11 cellular contexts compared by ENCODE assay signal in the genomic region with DNA sequence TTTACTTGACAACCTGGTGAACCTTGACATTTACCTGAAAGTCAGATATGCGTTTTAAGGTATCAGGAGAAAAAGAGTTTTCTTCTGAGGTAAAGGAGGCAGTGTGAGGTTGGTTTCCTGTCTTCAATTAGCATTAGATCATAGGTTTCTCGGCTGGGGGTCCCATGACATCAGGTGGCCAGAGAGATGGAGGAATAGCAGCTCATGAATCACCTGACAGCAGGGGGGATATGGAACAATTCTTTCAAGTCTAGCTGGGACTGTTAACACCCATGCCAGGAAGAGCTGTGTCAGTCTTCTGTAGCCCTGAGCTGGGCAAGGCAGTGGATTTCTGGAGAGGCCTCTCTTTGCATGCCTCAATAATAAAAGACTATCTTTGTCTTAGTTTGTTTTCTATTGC.
DNase-seq lines count a peak whose midpoint lies in the region; ATAC-seq, FAIRE-seq and TF ChIP-seq lines count a peak whose summit lies in the region.
"Had no signal": no experiment of that assay in that cellular context is flagged by ENCODE, and none has a peak within 500 bp of the region (broad histone marks: within the 10 kb centered on the region; RNA-seq: fewer than 3 reads in every experiment).

No MANE protein-coding gene starts in this region.

- no peak overlapping the region for H2AFZ ChIP-seq in Karpas-422 (ENCODE audit: low read length)

- TF ChIP-seq POLR2A in H54 (IDR thresholded peaks at IDR 0.05; ENCODE audit: low read depth, low read length): no peak

- no peaks in the 10 kb centered on the region for H3K36me3 Mint-ChIP-seq in activated T-helper 17 cell treated with anti-CD3 and anti-CD28 coated beads, Interleukin-2, amount 50 U/mL, for 72 hours (ENCODE audit: low read depth)
- H3K36me3 Mint-ChIP-seq in nephron (ENCODE audit: low read depth): no peaks in the 10 kb centered on the region

- H3K9me3 ChIP-seq in Karpas-422 (ENCODE audit: low read length): no peaks in the 10 kb centered on the region

- H3K9me2 ChIP-seq in Karpas-422 (replicated peaks; ENCODE audit: insufficient read depth, low read length): no peaks in the 10 kb centered on the region

- H3K36me3 ChIP-seq in Karpas-422 (ENCODE audit: insufficient read depth, low read length): no peaks in the 10 kb centered on the region

- TF ChIP-seq CTCF in nephron (IDR thresholded peaks at IDR 0.05; ENCODE audit: unreplicated experiment in 3 of 3): no peak

- H3K4me1 ChIP-seq in Karpas-422 (ENCODE audit: low read length): no peaks in the 10 kb centered on the region

- no peaks in the 10 kb centered on the region for H4K20me1 ChIP-seq in Karpas-422 (ENCODE audit: insufficient read depth, low read depth, low read length)

- H3K4me3 ChIP-seq in Karpas-422 (ENCODE audit: low read length): no peak overlapping the region
- H3K4me3 ChIP-seq: skin epidermis had no signal

- DNase-seq in ELR (ENCODE audit: low read depth): peak; percentile 36
- DNase-seq in H54 (ENCODE audit: insufficient read length, low spot score): no peak
- DNase-seq in DMS79 (lab: John Stamatoyannopoulos, UW): no peak
- DNase-seq in T-helper 2 cell: no peak
- no peak for DNase-seq in Karpas-422
- DNase-seq: activated CD4-positive, CD25-positive, alpha-beta regulatory T cell had no signal

- H3K79me2 ChIP-seq in Karpas-422 (ENCODE audit: low read length): no peaks in the 10 kb centered on the region

- no peak for ATAC-seq in activated T-helper 17 cell treated with anti-CD3 and anti-CD28 coated beads, Interleukin-2, amount 50 U/mL, for 72 hours (replicated peaks)
- no peak for ATAC-seq in HG03460 (IDR thresholded peaks at IDR 0.05; ENCODE audit: unreplicated experiment)

- no peaks in the 10 kb centered on the region for H3K27me3 Mint-ChIP-seq in activated T-helper 17 cell treated with anti-CD3 and anti-CD28 coated beads, Interleukin-2, amount 50 U/mL, for 72 hours
- no peaks in the 10 kb centered on the region for H3K27me3 Mint-ChIP-seq in nephron (ENCODE audit: low read depth)

- no peaks in the 10 kb centered on the region for H3K9me3 Mint-ChIP-seq in activated T-helper 17 cell treated with anti-CD3 and anti-CD28 coated beads, Interleukin-2, amount 50 U/mL, for 72 hours
- no peaks in the 10 kb centered on the region for H3K9me3 Mint-ChIP-seq in nephron
- H3K9me3 Mint-ChIP-seq: dendritic cell treated with granulocyte-macrophage colony-stimulating factor and Interleukin-4, amounts not matched to agents 40 ng/mL and 50 ng/mL, for 4 days had no signal

- peak overlapping the region; percentile 23 for H3K27ac Mint-ChIP-seq in activated T-helper 17 cell treated with anti-CD3 and anti-CD28 coated beads, Interleukin-2, amount 50 U/mL, for 72 hours
- peak overlapping the region; percentile 21 to 47 (median 37) for H3K27ac Mint-ChIP-seq in nephron
- H3K27ac Mint-ChIP-seq: dendritic cell treated with granulocyte-macrophage colony-stimulating factor and Interleukin-4, amounts not matched to agents 40 ng/mL and 50 ng/mL, for 4 days had no signal

- H3K27ac ChIP-seq in Karpas-422 (ENCODE audit: low read length): no peak overlapping the region

- FAIRE-seq in H54 (lab: Jason Lieb, UNC): peak; percentile 80

- no peak overlapping the region for H3K4me2 ChIP-seq in Karpas-422 (ENCODE audit: low read depth, low read length, poor library complexity, severe bottlenecking)

- H3K4me3 Mint-ChIP-seq in activated T-helper 17 cell treated with anti-CD3 and anti-CD28 coated beads, Interleukin-2, amount 50 U/mL, for 72 hours: no peak overlapping the region
- H3K4me3 Mint-ChIP-seq in nephron: no peak overlapping the region
- H3K4me3 Mint-ChIP-seq: dendritic cell treated with granulocyte-macrophage colony-stimulating factor and Interleukin-4, amounts not matched to agents 40 ng/mL and 50 ng/mL, for 4 days had no signal

- H3K9ac ChIP-seq in Karpas-422 (ENCODE audit: low read length): no peak overlapping the region

- H3K4me1 Mint-ChIP-seq in activated T-helper 17 cell treated with anti-CD3 and anti-CD28 coated beads, Interleukin-2, amount 50 U/mL, for 72 hours: peaks cover 11% of the 10 kb centered on the region
- H3K4me1 Mint-ChIP-seq in nephron: peaks cover 28% of the 10 kb centered on the region

- no peaks in the 10 kb centered on the region for H3K27me3 ChIP-seq in Karpas-422 (ENCODE audit: low read length)
